Comparison of ENCODE assay signal across 29 cellular contexts in genomic region chr6:89162047-89162371, GRCh38. TPM values are rescaled to one million over a fixed set of nuclear protein-coding genes. Genes with fewer than 3 reads are reported as not detected.
DNase-seq lines count a peak whose midpoint lies in the region; ATAC-seq and TF ChIP-seq lines count a peak whose summit lies in the region.
"Had no signal": no experiment of that assay in that cellular context is flagged by ENCODE, and none has a peak within 500 bp of the region (broad histone marks: within the 10 kb centered on the region; RNA-seq: fewer than 3 reads in every experiment).

No MANE protein-coding gene starts in this region.

- ATAC-seq in left cardiac atrium (peak; percentile 88 to 92), omental fat pad (ENCODE audit: low FRiP score) (peak; percentile 19)
- ATAC-seq: A549; activated CD8-positive, alpha-beta T cell treated with anti-CD3 and anti-CD28 coated beads, Interleukin-2, amount 10 ng/mL, durations not matched to agents 7 days and 5 days; natural killer cell treated with Interleukin-12 subunit alpha and Interleukin-12 subunit beta and Interleukin-15 and Interleukin-18, amount 100 ng/mL, for 72 hours; Panc1; stimulated activated naive B cell treated with anti-CD40 and anti-IgM and Interleukin-4, amounts not matched to agents 10 μg/mL and 1 μg/mL and 100 μg/mL, for 72 hours had no signal

- peak overlapping the region in 4 of 5 donors; percentile 56 to 89 (median 66) for H3K27ac ChIP-seq in stomach
- H3K27ac ChIP-seq in endodermal cell (ENCODE audit: low read depth, low read length) = no peak overlapping the region
- H3K27ac ChIP-seq in trophoblast cell (ENCODE audit: low read depth, low read length) = no peak overlapping the region
- H3K27ac ChIP-seq: A549, SJSA1 had no signal

- no peak overlapping the region for H3K23ac ChIP-seq in trophoblast cell (ENCODE audit: low read length)

- H2AK5ac ChIP-seq in trophoblast cell (ENCODE audit: low read length) = no peak overlapping the region

- no peak overlapping the region for H3K9ac ChIP-seq in endodermal cell (ENCODE audit: extremely low read depth, low read length, poor library complexity, severe bottlenecking)
- no peak overlapping the region for H3K9ac ChIP-seq in trophoblast cell (ENCODE audit: low read length)

- H3K27me3 ChIP-seq in stomach = no peaks in the 10 kb centered on the region
- no peaks in the 10 kb centered on the region for H3K27me3 ChIP-seq in endodermal cell (ENCODE audit: control insufficient read depth, insufficient read depth, low read length, poor library complexity, severe bottlenecking)
- H3K27me3 ChIP-seq in trophoblast cell (ENCODE audit: insufficient read depth, low read length) = no peaks in the 10 kb centered on the region
- H3K27me3 ChIP-seq: SJSA1, upper lobe of left lung had no signal

- no peak overlapping the region for H2AFZ ChIP-seq in trophoblast cell (ENCODE audit: insufficient read depth, low read length, poor library complexity)
- H2AFZ ChIP-seq: GM23338 had no signal

- H3K4me1 ChIP-seq in stomach (peaks cover 0 to 6% (median 0%) of the 10 kb centered on the region in 4 donors), endodermal cell (ENCODE audit: control insufficient read depth, insufficient read depth, low read length) (no peaks in the 10 kb centered on the region), trophoblast cell (ENCODE audit: control insufficient read depth in 1 of 2, insufficient read depth in 2 of 2, low read length in 2 of 2) (no peaks in the 10 kb centered on the region)
- H3K4me1 ChIP-seq: A549, SJSA1, upper lobe of left lung had no signal

- no peak for DNase-seq in chondrocyte (ENCODE audit: low spot score)
- peak; percentile 40 for DNase-seq in left cardiac atrium
- no peak for DNase-seq in omental fat pad (ENCODE audit: low spot score)
- no peak for DNase-seq in stomach
- DNase-seq in NCI-H82 (lab: John Stamatoyannopoulos, UW) = no peak
- no peak for DNase-seq in NOMO-1 (lab: John Stamatoyannopoulos, UW; ENCODE audit: unreplicated experiment in 2 of 2)
- no peak for DNase-seq in endodermal cell
- DNase-seq in trophoblast cell = no peak
- DNase-seq: activated CD4-positive, CD25-positive, alpha-beta regulatory T cell treated with anti-CD3 and anti-CD28 coated beads, Interleukin-2, amount 50 U/mL, for 72 hours; activated CD8-positive, alpha-beta T cell treated with anti-CD3 and anti-CD28 coated beads, Interleukin-2, amount 10 ng/mL, durations not matched to agents 7 days and 5 days; activated gamma-delta T cell treated with Interleukin-2 at 50 U/mL for 16 hours; activated T-cell treated with anti-CD3 and anti-CD28 coated beads, Interleukin-2, amount 50 U/mL, for 1 hour; dermis blood vessel endothelial cell; NCI-H1105; NCI-H2081 treated with DMSO at 0.1 percent for 48 hours; NCI-H446 treated with DMSO at 0.1 percent for 48 hours; posterior cingulate gyrus; stimulated activated CD4-positive, alpha-beta T cell treated with anti-CD3 and anti-CD28 coated beads, Interleukin-2, amount 100 ng/mL, for 48 hours; stimulated activated naive B cell treated with anti-CD40 and anti-IgM and Interleukin-4, amounts not matched to agents 10 μg/mL and 1 μg/mL and 100 μg/mL, for 72 hours; T-helper 1 cell; upper lobe of left lung had no signal

- no peak overlapping the region for H3K4ac ChIP-seq in trophoblast cell (ENCODE audit: low read depth, low read length)

- 48 to 84% (median 71%) methylated on average over 4 of the region's 4 CpGs for WGBS in stomach, 5 donors
- 100% methylated on average over 2 to 4 of the region's 4 CpGs for WGBS in endodermal cell (ENCODE audit: insufficient coverage in 1 of 2, insufficient read length in 1 of 2), 2 experiments
- no CpG with 5 or more reads among the region's 4 CpGs for WGBS in trophoblast cell (ENCODE audit: extremely low coverage, insufficient coverage, insufficient read length)

- H3K14ac ChIP-seq in trophoblast cell (ENCODE audit: low read length) = no peak overlapping the region

- H3K27ac Mint-ChIP-seq in chondrocyte (ENCODE audit: unreplicated experiment) (peak overlapping the region; percentile 93), endodermal cell (no peak overlapping the region)
- H3K27ac Mint-ChIP-seq: activated CD8-positive, alpha-beta T cell treated with anti-CD3 and anti-CD28 coated beads, Interleukin-2, amount 10 ng/mL, durations not matched to agents 7 days and 5 days; GM23338; natural killer cell treated with Interleukin-12 subunit alpha and Interleukin-12 subunit beta and Interleukin-15 and Interleukin-18, amount 100 ng/mL, for 72 hours; stimulated activated naive B cell treated with anti-CD40 and anti-IgM and Interleukin-4, amounts not matched to agents 10 μg/mL and 1 μg/mL and 100 μg/mL, for 72 hours had no signal

- H3K4me3 Mint-ChIP-seq in chondrocyte (ENCODE audit: unreplicated experiment) (peak overlapping the region; percentile 16), endodermal cell (no peak overlapping the region)
- H3K4me3 Mint-ChIP-seq: activated CD8-positive, alpha-beta T cell treated with anti-CD3 and anti-CD28 coated beads, Interleukin-2, amount 10 ng/mL, durations not matched to agents 7 days and 5 days; GM23338; memory B cell; natural killer cell treated with Interleukin-12 subunit alpha and Interleukin-12 subunit beta and Interleukin-15 and Interleukin-18, amount 100 ng/mL, for 72 hours; stimulated activated naive B cell treated with anti-CD40 and anti-IgM and Interleukin-4, amounts not matched to agents 10 μg/mL and 1 μg/mL and 100 μg/mL, for 72 hours had no signal

- H3K4me2 ChIP-seq in trophoblast cell (ENCODE audit: low read length) = no peak overlapping the region
- H3K4me2 ChIP-seq: A549, GM23338 had no signal

- H4K8ac ChIP-seq in trophoblast cell (ENCODE audit: low read depth, low read length) = no peak overlapping the region

- no peaks in the 10 kb centered on the region for H3K79me1 ChIP-seq in trophoblast cell (ENCODE audit: low read length)

- H3K9me3 Mint-ChIP-seq in chondrocyte (ENCODE audit: low read depth) (no peaks in the 10 kb centered on the region), endodermal cell (no peaks in the 10 kb centered on the region)
- H3K9me3 Mint-ChIP-seq: GM23338; memory B cell; natural killer cell treated with Interleukin-12 subunit alpha and Interleukin-12 subunit beta and Interleukin-15 and Interleukin-18, amount 100 ng/mL, for 72 hours; stimulated activated naive B cell treated with anti-CD40 and anti-IgM and Interleukin-4, amounts not matched to agents 10 μg/mL and 1 μg/mL and 100 μg/mL, for 72 hours had no signal

- no peaks in the 10 kb centered on the region for H3K79me2 ChIP-seq in trophoblast cell (ENCODE audit: control insufficient read depth, insufficient read depth, low read length, poor library complexity)

- H4K12ac ChIP-seq in trophoblast cell (ENCODE audit: low read depth, low read length) = no peak overlapping the region

- no peak overlapping the region for H2BK5ac ChIP-seq in trophoblast cell (ENCODE audit: low read depth, low read length, poor library complexity)

- H3K36me3 Mint-ChIP-seq in chondrocyte (ENCODE audit: low read depth) (peaks cover 9% of the 10 kb centered on the region), endodermal cell (ENCODE audit: low read depth) (no peaks in the 10 kb centered on the region)

- no peak overlapping the region for H2BK120ac ChIP-seq in trophoblast cell (ENCODE audit: insufficient read depth, low read length, poor library complexity)

- no peaks in the 10 kb centered on the region for H3K9me3 ChIP-seq in stomach
- no peaks in the 10 kb centered on the region for H3K9me3 ChIP-seq in endodermal cell (ENCODE audit: control insufficient read depth, low read length)
- H3K9me3 ChIP-seq in trophoblast cell (ENCODE audit: insufficient read depth, low read depth, low read length) = no peaks in the 10 kb centered on the region
- H3K9me3 ChIP-seq: A549, SJSA1, upper lobe of left lung had no signal

- TF ChIP-seq POLR2A in stomach (IDR thresholded peaks at IDR 0.05) = no peak

- H3K4me1 Mint-ChIP-seq in chondrocyte (ENCODE audit: low read depth) (peaks cover 23% of the 10 kb centered on the region), endodermal cell (no peaks in the 10 kb centered on the region)
- H3K4me1 Mint-ChIP-seq: memory B cell; stimulated activated naive B cell treated with anti-CD40 and anti-IgM and Interleukin-4, amounts not matched to agents 10 μg/mL and 1 μg/mL and 100 μg/mL, for 72 hours had no signal

- H3K36me3 ChIP-seq in stomach = peaks cover 7 to 70% (median 61%) of the 10 kb centered on the region in 4 donors
- no peaks in the 10 kb centered on the region for H3K36me3 ChIP-seq in endodermal cell (ENCODE audit: control insufficient read depth, insufficient read depth, low read length)
- H3K36me3 ChIP-seq in trophoblast cell (ENCODE audit: control insufficient read depth in 1 of 2, insufficient read depth in 2 of 2, low read length in 2 of 2) = no peaks in the 10 kb centered on the region

- H4K91ac ChIP-seq in trophoblast cell (ENCODE audit: low read depth, low read length) = no peak overlapping the region

- peak; percentile 76 for TF ChIP-seq EP300 in stomach (IDR thresholded peaks at IDR 0.05)

- intact Hi-C loops in left cardiac atrium (cut with DNase I) = no loop called here
- intact Hi-C loops in stomach (cut with DNase I; ENCODE audit: low total_unique reads) = no loop called here

- no peak overlapping the region for H3K4me3 ChIP-seq in stomach
- no peak overlapping the region for H3K4me3 ChIP-seq in endodermal cell (ENCODE audit: low read length)
- no peak overlapping the region for H3K4me3 ChIP-seq in trophoblast cell (ENCODE audit: low read depth, low read length)
- H3K4me3 ChIP-seq: A549, GM23338, SJSA1, upper lobe of left lung had no signal

- H3K27me3 Mint-ChIP-seq in chondrocyte (ENCODE audit: low read depth) = no peaks in the 10 kb centered on the region
- no peaks in the 10 kb centered on the region for H3K27me3 Mint-ChIP-seq in endodermal cell (ENCODE audit: insufficient read depth)
- H3K27me3 Mint-ChIP-seq: memory B cell; natural killer cell treated with Interleukin-12 subunit alpha and Interleukin-12 subunit beta and Interleukin-15 and Interleukin-18, amount 100 ng/mL, for 72 hours; stimulated activated naive B cell treated with anti-CD40 and anti-IgM and Interleukin-4, amounts not matched to agents 10 μg/mL and 1 μg/mL and 100 μg/mL, for 72 hours had no signal

- no peak overlapping the region for H2BK12ac ChIP-seq in trophoblast cell (ENCODE audit: low read length)

- H3K18ac ChIP-seq in trophoblast cell (ENCODE audit: low read length) = no peak overlapping the region

- TF ChIP-seq CTCF in chondrocyte (IDR thresholded peaks at IDR 0.05) = no peak
- TF ChIP-seq CTCF in omental fat pad (IDR thresholded peaks at IDR 0.05) = no peak
- no peak for TF ChIP-seq CTCF in stomach (IDR thresholded peaks at IDR 0.05)
- no peak for TF ChIP-seq CTCF in endodermal cell (conservative IDR thresholded peaks at IDR 0.05)

RNA-seq across cellular contexts. Expression of gene PM20D2, which starts 16.2 kb away (rescaled TPM):
- total RNA-seq in chondrocyte (6.2 to 9.8 TPM (median 6.3 TPM) in 3 replicates), left cardiac atrium (10 to 100 TPM; 11.8 to 12.8 TPM), omental fat pad (10 to 100 TPM in 2 of 4 donors, 1 to 10 TPM in 2; 7.1 to 13.5 (median 10.1) TPM), stomach (10 to 100 TPM in 3 of 5 donors, 1 to 10 TPM in 2; 1.2 to 22.4 (median 11.6) TPM), endodermal cell (1 to 10 TPM; 5.1 to 8.5 TPM)
- polyA plus RNA-seq in stomach = 1 to 10 TPM; 4.6 to 6.5 (median 4.7) TPM
- 6.7 TPM for polyA plus RNA-seq in endodermal cell (2013, experiment 1 of 2)
- 7.2 TPM for polyA plus RNA-seq in endodermal cell (2013, experiment 2 of 2)
- 3.2 and 3.3 TPM in 2 replicates for polyA plus RNA-seq in trophoblast cell (2013)

RNA-seq across cellular contexts. Expression of gene SRSF12, which starts 44.1 kb away (rescaled TPM):
- total RNA-seq in chondrocyte (2.9 to 5.9 TPM (median 4.8 TPM) in 3 replicates), left cardiac atrium (under 1 TPM; 0.09 to 0.65 TPM), omental fat pad (1 to 10 TPM in 2 of 4 donors, under 1 TPM in 1, not detected in 1; 0.25 to 3.4 (median 3.2) TPM), stomach (1 to 10 TPM in 1 of 5 donors, not detected in 4; 6.8 TPM), endodermal cell (10 to 100 TPM in 1 of 2 donors, 1 to 10 TPM in 1; 9.2 to 17.8 TPM)
- polyA plus RNA-seq in stomach = under 1 TPM in 2 of 3 donors, not detected in 1; 0.38 to 0.44 TPM
- polyA plus RNA-seq in endodermal cell (2013, experiment 1 of 2) = 16.4 TPM
- 16.3 TPM for polyA plus RNA-seq in endodermal cell (2013, experiment 2 of 2)
- polyA plus RNA-seq in trophoblast cell (2013) = 3.5 and 4.3 TPM in 2 replicates
- total RNA-seq: activated CD8-positive, alpha-beta T cell treated with anti-CD3 and anti-CD28 coated beads, Interleukin-2, amount 10 ng/mL, durations not matched to agents 7 days and 5 days had no signal
- polyA plus RNA-seq: BJ had no signal

RNA-seq across cellular contexts. Expression of gene GABRR1, which starts 55.1 kb away (rescaled TPM):
- total RNA-seq in chondrocyte (not detected in 3 replicates), left cardiac atrium (not detected), omental fat pad (not detected), stomach (under 1 TPM in 1 of 5 donors, not detected in 4; 0.45 TPM), endodermal cell (under 1 TPM in 1 of 2 donors, not detected in 1; 0.46 TPM)
- under 1 TPM in 1 of 3 donors, not detected in 2; 0.15 TPM for polyA plus RNA-seq in stomach
- 0.11 TPM for polyA plus RNA-seq in endodermal cell (2013, experiment 1 of 2)
- not detected for polyA plus RNA-seq in endodermal cell (2013, experiment 2 of 2)
- 0.03 TPM in 2 replicates for polyA plus RNA-seq in trophoblast cell (2013)
- total RNA-seq: activated CD8-positive, alpha-beta T cell treated with anti-CD3 and anti-CD28 coated beads, Interleukin-2, amount 10 ng/mL, durations not matched to agents 7 days and 5 days; dermis blood vessel endothelial cell; endothelial cell of umbilical vein; natural killer cell treated with Interleukin-12 subunit alpha and Interleukin-12 subunit beta and Interleukin-15 and Interleukin-18, amount 100 ng/mL, for 72 hours; SJSA1; upper lobe of left lung had no signal
- polyA plus RNA-seq: A549, BJ, endothelial cell of umbilical vein had no signal

Comparison
In these comparisons a context has a peak if more than half of its experiments do, and no peak if none do; other contexts are left out.
1. H3K27ac ChIP-seq: peak in stomach (4 of 5); none in endodermal cell (single experiment) and trophoblast cell (single experiment).